1 cellular context compared by ENCODE assay signal in the genomic region with DNA sequence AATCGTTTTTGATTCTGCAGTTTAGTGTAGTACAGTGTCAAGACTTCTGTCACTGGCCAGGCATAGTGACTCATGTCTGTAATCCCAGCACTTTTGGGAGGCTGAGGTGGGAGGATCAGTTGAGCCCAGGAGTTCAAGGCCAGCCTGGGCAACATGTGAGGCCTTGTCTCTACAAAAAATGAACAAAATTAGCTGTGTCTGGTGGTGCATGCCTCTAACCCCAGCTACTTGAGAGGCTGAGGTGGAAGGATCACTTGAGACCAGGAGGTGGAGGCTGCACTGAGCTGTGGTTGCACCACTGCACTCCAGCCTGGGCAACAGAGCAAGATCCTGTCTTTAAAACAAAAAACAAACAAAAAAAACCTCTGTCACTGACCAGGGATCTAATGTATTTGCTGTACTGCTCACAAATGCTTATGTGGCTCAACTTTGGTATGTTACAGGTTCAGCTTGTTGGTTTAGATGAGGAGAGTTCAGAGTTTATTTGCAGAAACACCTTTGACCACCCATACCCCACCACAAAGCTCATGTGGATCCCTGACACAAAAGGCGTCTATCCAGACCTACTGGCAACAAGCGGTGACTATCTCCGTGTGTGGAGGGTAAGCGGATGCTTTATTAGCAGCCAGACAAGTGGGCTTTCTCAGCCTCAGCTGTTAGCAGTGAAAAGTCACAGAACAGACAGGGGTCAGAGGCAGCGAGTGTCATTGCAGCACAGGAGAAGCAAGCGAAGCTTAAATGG.
TF ChIP-seq lines count a peak whose summit lies in the region.

No MANE protein-coding gene starts in this region.

TF ChIP-seq in WTC11, 78 proteins besides CTCF, POLR2A, EP300 and RAD21 (continued from another document):
- TF ChIP-seq, protein P1, sequence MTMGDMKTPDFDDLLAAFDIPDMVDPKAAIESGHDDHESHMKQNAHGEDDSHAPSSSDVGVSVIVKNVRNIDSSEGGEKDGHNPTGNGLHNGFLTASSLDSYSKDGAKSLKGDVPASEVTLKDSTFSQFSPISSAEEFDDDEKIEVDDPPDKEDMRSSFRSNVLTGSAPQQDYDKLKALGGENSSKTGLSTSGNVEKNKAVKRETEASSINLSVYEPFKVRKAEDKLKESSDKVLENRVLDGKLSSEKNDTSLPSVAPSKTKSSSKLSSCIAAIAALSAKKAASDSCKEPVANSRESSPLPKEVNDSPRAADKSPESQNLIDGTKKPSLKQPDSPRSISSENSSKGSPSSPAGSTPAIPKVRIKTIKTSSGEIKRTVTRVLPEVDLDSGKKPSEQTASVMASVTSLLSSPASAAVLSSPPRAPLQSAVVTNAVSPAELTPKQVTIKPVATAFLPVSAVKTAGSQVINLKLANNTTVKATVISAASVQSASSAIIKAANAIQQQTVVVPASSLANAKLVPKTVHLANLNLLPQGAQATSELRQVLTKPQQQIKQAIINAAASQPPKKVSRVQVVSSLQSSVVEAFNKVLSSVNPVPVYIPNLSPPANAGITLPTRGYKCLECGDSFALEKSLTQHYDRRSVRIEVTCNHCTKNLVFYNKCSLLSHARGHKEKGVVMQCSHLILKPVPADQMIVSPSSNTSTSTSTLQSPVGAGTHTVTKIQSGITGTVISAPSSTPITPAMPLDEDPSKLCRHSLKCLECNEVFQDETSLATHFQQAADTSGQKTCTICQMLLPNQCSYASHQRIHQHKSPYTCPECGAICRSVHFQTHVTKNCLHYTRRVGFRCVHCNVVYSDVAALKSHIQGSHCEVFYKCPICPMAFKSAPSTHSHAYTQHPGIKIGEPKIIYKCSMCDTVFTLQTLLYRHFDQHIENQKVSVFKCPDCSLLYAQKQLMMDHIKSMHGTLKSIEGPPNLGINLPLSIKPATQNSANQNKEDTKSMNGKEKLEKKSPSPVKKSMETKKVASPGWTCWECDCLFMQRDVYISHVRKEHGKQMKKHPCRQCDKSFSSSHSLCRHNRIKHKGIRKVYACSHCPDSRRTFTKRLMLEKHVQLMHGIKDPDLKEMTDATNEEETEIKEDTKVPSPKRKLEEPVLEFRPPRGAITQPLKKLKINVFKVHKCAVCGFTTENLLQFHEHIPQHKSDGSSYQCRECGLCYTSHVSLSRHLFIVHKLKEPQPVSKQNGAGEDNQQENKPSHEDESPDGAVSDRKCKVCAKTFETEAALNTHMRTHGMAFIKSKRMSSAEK (CRISPR knock-in tag; IDR thresholded peaks at IDR 0.05; ENCODE audit: borderline replicate concordance): no peak
- TF ChIP-seq, protein P2, sequence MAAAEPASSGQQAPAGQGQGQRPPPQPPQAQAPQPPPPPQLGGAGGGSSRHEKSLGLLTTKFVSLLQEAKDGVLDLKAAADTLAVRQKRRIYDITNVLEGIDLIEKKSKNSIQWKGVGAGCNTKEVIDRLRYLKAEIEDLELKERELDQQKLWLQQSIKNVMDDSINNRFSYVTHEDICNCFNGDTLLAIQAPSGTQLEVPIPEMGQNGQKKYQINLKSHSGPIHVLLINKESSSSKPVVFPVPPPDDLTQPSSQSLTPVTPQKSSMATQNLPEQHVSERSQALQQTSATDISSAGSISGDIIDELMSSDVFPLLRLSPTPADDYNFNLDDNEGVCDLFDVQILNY (CRISPR knock-in tag; IDR thresholded peaks at IDR 0.05): no peak
- TF ChIP-seq, protein P3, sequence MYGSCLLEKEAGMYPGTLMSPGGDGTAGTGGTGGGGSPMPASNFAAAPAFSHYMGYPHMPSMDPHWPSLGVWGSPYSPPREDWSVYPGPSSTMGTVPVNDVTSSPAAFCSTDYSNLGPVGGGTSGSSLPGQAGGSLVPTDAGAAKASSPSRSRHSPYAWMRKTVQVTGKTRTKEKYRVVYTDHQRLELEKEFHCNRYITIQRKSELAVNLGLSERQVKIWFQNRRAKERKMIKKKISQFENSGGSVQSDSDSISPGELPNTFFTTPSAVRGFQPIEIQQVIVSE (CRISPR knock-in tag; IDR thresholded peaks at IDR 0.05; ENCODE audit: borderline replicate concordance): no peak
- TF ChIP-seq PRRX2 (CRISPR knock-in tag; IDR thresholded peaks at IDR 0.05) (no peak), ZNF416 (CRISPR knock-in tag; IDR thresholded peaks at IDR 0.05) (no peak), ZNF219 (CRISPR knock-in tag; IDR thresholded peaks at IDR 0.05; ENCODE audit: borderline replicate concordance) (no peak), GABPB1 (CRISPR knock-in tag; IDR thresholded peaks at IDR 0.05) (peak; percentile 36; the same call in 1 of the 2 replicates), ETV6 (CRISPR knock-in tag; IDR thresholded peaks at IDR 0.05) (no peak), ZNF121 (CRISPR knock-in tag; IDR thresholded peaks at IDR 0.05) (peak; percentile 52; the same call in 1 of the 2 replicates)
- TF ChIP-seq, protein P4, sequence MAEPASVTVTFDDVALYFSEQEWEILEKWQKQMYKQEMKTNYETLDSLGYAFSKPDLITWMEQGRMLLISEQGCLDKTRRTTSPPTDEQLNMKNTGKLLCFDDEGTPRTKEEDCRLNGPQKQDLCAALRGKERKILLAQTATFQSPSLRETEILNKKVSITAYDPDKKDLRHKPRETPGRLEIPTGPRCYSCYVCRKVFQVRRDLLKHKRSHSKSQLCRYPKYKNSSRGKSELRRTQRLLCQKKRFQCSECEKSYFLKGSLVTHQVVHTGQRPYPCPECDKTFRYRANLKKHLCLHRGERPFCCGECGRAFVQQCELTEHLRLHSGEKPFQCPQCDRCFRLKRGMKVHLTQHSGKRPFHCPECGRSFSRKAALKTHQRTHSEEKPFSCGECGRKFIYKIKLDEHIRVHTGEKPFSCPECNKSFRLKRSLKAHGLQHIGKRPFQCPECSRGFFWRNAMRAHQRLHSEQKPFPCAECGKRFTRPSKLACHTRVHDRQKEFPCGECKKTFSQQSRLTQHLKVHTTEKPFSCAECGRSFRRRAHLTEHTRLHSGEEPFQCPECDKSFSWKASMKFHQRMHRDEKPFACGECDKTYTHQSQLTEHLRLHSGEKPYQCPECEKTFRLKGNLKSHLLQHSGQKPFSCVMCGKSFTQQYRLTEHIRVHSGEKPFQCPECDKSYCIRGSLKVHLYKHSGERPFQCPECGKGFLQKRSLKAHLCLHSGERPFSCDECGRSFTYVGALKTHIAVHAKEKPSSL (CRISPR knock-in tag; conservative IDR thresholded peaks at IDR 0.05): no peak
- TF ChIP-seq, protein P5, sequence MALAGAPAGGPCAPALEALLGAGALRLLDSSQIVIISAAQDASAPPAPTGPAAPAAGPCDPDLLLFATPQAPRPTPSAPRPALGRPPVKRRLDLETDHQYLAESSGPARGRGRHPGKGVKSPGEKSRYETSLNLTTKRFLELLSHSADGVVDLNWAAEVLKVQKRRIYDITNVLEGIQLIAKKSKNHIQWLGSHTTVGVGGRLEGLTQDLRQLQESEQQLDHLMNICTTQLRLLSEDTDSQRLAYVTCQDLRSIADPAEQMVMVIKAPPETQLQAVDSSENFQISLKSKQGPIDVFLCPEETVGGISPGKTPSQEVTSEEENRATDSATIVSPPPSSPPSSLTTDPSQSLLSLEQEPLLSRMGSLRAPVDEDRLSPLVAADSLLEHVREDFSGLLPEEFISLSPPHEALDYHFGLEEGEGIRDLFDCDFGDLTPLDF (CRISPR knock-in tag; IDR thresholded peaks at IDR 0.05): no peak
- TF ChIP-seq, protein P6, sequence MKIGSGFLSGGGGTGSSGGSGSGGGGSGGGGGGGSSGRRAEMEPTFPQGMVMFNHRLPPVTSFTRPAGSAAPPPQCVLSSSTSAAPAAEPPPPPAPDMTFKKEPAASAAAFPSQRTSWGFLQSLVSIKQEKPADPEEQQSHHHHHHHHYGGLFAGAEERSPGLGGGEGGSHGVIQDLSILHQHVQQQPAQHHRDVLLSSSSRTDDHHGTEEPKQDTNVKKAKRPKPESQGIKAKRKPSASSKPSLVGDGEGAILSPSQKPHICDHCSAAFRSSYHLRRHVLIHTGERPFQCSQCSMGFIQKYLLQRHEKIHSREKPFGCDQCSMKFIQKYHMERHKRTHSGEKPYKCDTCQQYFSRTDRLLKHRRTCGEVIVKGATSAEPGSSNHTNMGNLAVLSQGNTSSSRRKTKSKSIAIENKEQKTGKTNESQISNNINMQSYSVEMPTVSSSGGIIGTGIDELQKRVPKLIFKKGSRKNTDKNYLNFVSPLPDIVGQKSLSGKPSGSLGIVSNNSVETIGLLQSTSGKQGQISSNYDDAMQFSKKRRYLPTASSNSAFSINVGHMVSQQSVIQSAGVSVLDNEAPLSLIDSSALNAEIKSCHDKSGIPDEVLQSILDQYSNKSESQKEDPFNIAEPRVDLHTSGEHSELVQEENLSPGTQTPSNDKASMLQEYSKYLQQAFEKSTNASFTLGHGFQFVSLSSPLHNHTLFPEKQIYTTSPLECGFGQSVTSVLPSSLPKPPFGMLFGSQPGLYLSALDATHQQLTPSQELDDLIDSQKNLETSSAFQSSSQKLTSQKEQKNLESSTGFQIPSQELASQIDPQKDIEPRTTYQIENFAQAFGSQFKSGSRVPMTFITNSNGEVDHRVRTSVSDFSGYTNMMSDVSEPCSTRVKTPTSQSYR (CRISPR knock-in tag; IDR thresholded peaks at IDR 0.05): no peak
